Comparison of ENCODE assay signal across 12 cellular contexts in genomic region chr12:106296179-106296877, GRCh38. TPM values are rescaled to one million over a fixed set of nuclear protein-coding genes. Genes with fewer than 3 reads are reported as not detected.
A peak's percentile ranks its signal among the peaks of the same experiment; 100 is the strongest.
DNase-seq lines count a peak whose midpoint lies in the region; ATAC-seq and TF ChIP-seq lines count a peak whose summit lies in the region.
"Had no signal": no experiment of that assay in that cellular context is flagged by ENCODE, and none has a peak within 500 bp of the region (broad histone marks: within the 10 kb centered on the region; RNA-seq: fewer than 3 reads in every experiment).

No MANE protein-coding gene starts in this region.

- 66 to 82% (median 80%) methylated on average over 8 of the region's 8 CpGs for WGBS in heart left ventricle, 4 donors

- H3K27ac ChIP-seq in heart left ventricle, result peak overlapping the region; percentile 12 to 84 (median 73)
- H3K27ac ChIP-seq in neural progenitor cell, result no peak overlapping the region

- no peaks in the 10 kb centered on the region for H3K9me3 Mint-ChIP-seq in activated T-helper 17 cell treated with anti-CD3 and anti-CD28 coated beads, Interleukin-2, amount 50 U/mL, for 72 hours
- no peaks in the 10 kb centered on the region for H3K9me3 Mint-ChIP-seq in neural progenitor cell
- H3K9me3 Mint-ChIP-seq: effector memory CD8-positive, alpha-beta T cell had no signal

- H3K9me3 ChIP-seq in heart left ventricle (no peaks in the 10 kb centered on the region), neural progenitor cell (ENCODE audit: low read depth) (no peaks in the 10 kb centered on the region)

- H3K27ac Mint-ChIP-seq in activated T-helper 17 cell treated with anti-CD3 and anti-CD28 coated beads, Interleukin-2, amount 50 U/mL, for 72 hours, result no peak overlapping the region
- H3K27ac Mint-ChIP-seq in neural progenitor cell, result no peak overlapping the region
- H3K27ac Mint-ChIP-seq: effector memory CD8-positive, alpha-beta T cell had no signal

- H3K4me2 ChIP-seq in neural progenitor cell, result no peak overlapping the region

- no peaks in the 10 kb centered on the region for H3K79me2 ChIP-seq in neural progenitor cell (ENCODE audit: low read depth)

- no peak for TF ChIP-seq POLR2A in heart left ventricle (IDR thresholded peaks at IDR 0.05)

- no peak overlapping the region for H3K9ac ChIP-seq in neural progenitor cell

- H3K4me3 Mint-ChIP-seq in activated T-helper 17 cell treated with anti-CD3 and anti-CD28 coated beads, Interleukin-2, amount 50 U/mL, for 72 hours, result no peak overlapping the region
- no peak overlapping the region for H3K4me3 Mint-ChIP-seq in neural progenitor cell
- H3K4me3 Mint-ChIP-seq: effector memory CD8-positive, alpha-beta T cell had no signal

- no peak for TF ChIP-seq CTCF in heart left ventricle (IDR thresholded peaks at IDR 0.05)
- no peak for TF ChIP-seq CTCF in neural progenitor cell (IDR thresholded peaks at IDR 0.05)
- TF ChIP-seq CTCF in GM20000 (IDR thresholded peaks at IDR 0.05; ENCODE audit: extremely low read depth, missing control alignments), result no peak

- no peaks in the 10 kb centered on the region for H3K27me3 Mint-ChIP-seq in activated T-helper 17 cell treated with anti-CD3 and anti-CD28 coated beads, Interleukin-2, amount 50 U/mL, for 72 hours
- peaks cover 2% of the 10 kb centered on the region for H3K27me3 Mint-ChIP-seq in neural progenitor cell (ENCODE audit: insufficient read depth, low read depth)

- no peak overlapping the region for H3K4me3 ChIP-seq in heart left ventricle
- H3K4me3 ChIP-seq in neural progenitor cell, result no peak overlapping the region

- H3K27me3 ChIP-seq in heart left ventricle (no peaks in the 10 kb centered on the region), neural progenitor cell (peaks cover 5% of the 10 kb centered on the region)

- peak; percentile 52 for ATAC-seq in activated T-helper 17 cell treated with anti-CD3 and anti-CD28 coated beads, Interleukin-2, amount 50 U/mL, for 72 hours (replicated peaks)
- ATAC-seq in heart left ventricle, result peak; percentile 84 to 92 (median 87)
- ATAC-seq in GM18861 (IDR thresholded peaks at IDR 0.05; ENCODE audit: unreplicated experiment), result no peak
- ATAC-seq: effector memory CD8-positive, alpha-beta T cell had no signal

- intact Hi-C loops in heart left ventricle (cut with DNase I), result loop anchor here in 1 of 10 donors (5.0 kb wide), 1 partner anchor 49 kb away; the partner anchor contains the start of gene CKAP4

- peaks cover 2% of the 10 kb centered on the region for H3F3A ChIP-seq in neural progenitor cell (ENCODE audit: low read depth)

- H3K36me3 Mint-ChIP-seq in activated T-helper 17 cell treated with anti-CD3 and anti-CD28 coated beads, Interleukin-2, amount 50 U/mL, for 72 hours (ENCODE audit: low read depth), result no peaks in the 10 kb centered on the region
- no peaks in the 10 kb centered on the region for H3K36me3 Mint-ChIP-seq in neural progenitor cell

- peak; percentile 80 for DNase-seq in HS-27A (ENCODE audit: low read depth)
- DNase-seq in heart left ventricle, result no peak
- peak; percentile 53 for DNase-seq in stromal cell of bone marrow (ENCODE audit: low read depth)
- DNase-seq in neural progenitor cell (ENCODE audit: low spot score), result no peak
- no peak for DNase-seq in GM20000 (ENCODE audit: low spot score)
- DNase-seq: activated effector memory CD4-positive, alpha-beta T cell treated with anti-CD3 and anti-CD28 coated beads, Interleukin-2, amount 50 U/mL, for 16 hours; effector memory CD8-positive, alpha-beta T cell; GDM1; GOT3; NCI-H1417 treated with DMSO at 0.1 percent for 48 hours had no signal

- H3K4me1 ChIP-seq in heart left ventricle, result peaks cover under 1 to 31% (median 20%) of the 10 kb centered on the region in 12 donors
- no peaks in the 10 kb centered on the region for H3K4me1 ChIP-seq in neural progenitor cell

- no peaks in the 10 kb centered on the region for H4K20me1 ChIP-seq in neural progenitor cell (ENCODE audit: low read depth)

- H3K4me1 Mint-ChIP-seq in activated T-helper 17 cell treated with anti-CD3 and anti-CD28 coated beads, Interleukin-2, amount 50 U/mL, for 72 hours, result peaks cover 7% of the 10 kb centered on the region
- H3K4me1 Mint-ChIP-seq in neural progenitor cell, result peaks cover 2% of the 10 kb centered on the region

- H3K36me3 ChIP-seq in heart left ventricle (no peaks in the 10 kb centered on the region), neural progenitor cell (no peaks in the 10 kb centered on the region)

- no peak overlapping the region for H2AFZ ChIP-seq in neural progenitor cell (replicated peaks)

RNA-seq across cellular contexts. Expression of gene TCP11L2, which starts 6.2 kb away (rescaled TPM):
- total RNA-seq in activated T-helper 17 cell treated with anti-CD3 and anti-CD28 coated beads, Interleukin-2, amount 50 U/mL, for 72 hours, result 10 to 100 TPM in 1 of 2 donors, 1 to 10 TPM in 1; 9.6 to 22.4 TPM
- total RNA-seq in heart left ventricle (100 to 1,000 TPM in 5 of 9 donors, 10 to 100 TPM in 4; 60.8 to 147 (median 113) TPM), neural progenitor cell (ENCODE audit: low replicate concordance) (7.8 and 8.8 TPM in 2 replicates)
- 10 to 100 TPM; 15.5 to 17.3 TPM for polyA plus RNA-seq in heart left ventricle

RNA-seq across cellular contexts. Expression of gene CKAP4, which starts 48.5 kb away (rescaled TPM):
- total RNA-seq in activated T-helper 17 cell treated with anti-CD3 and anti-CD28 coated beads, Interleukin-2, amount 50 U/mL, for 72 hours, result 1 to 10 TPM; 3.6 to 3.8 TPM
- 10 to 100 TPM; 39.9 to 70.7 (median 53.7) TPM for total RNA-seq in heart left ventricle
- polyA plus RNA-seq in heart left ventricle, result 10 to 100 TPM; 19.0 to 61.5 TPM
- total RNA-seq in neural progenitor cell (ENCODE audit: low replicate concordance), result 58.7 and 64.3 TPM in 2 replicates

Comparison
In these comparisons a context has a peak if more than half of its experiments do, and no peak if none do; other contexts are left out.
1. DNase-seq: peak in HS-27A (single experiment) and stromal cell of bone marrow (single experiment); none in heart left ventricle (0 of 5), neural progenitor cell (single experiment) and GM20000 (single experiment).
2. RNA of gene CKAP4, which starts 48.5 kb away (total RNA-seq): 58.7 to 64.3 TPM in neural progenitor cell and 39.9 to 70.7 TPM in heart left ventricle; 3.6 to 3.8 TPM in activated T-helper 17 cell treated with anti-CD3 and anti-CD28 coated beads, Interleukin-2, amount 50 U/mL, for 72 hours; every median in the first group is over 4 times any median in the second.